Comparison of ENCODE assay signal across 15 cellular contexts in the genomic region with DNA sequence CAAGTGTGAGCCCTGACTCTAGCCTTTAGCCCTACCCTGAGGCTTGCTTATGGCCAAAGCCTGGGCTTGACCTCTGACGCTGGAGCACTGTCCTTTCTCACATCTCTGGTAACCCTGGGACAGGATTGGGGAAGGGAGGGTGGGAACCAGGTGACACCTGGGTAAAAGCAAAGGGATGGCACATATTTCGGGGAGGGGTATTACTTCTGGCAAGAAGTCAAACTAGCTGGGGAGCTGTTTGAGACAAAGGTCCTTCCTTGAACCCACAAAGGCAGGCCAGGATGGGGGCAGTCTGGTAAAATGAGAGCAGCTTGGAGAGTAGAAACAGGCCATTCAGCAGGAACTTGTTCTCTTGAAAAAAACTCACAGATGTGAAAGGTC. TPM values are rescaled to one million over a fixed set of nuclear protein-coding genes. Genes with fewer than 3 reads are reported as not detected.
A peak's percentile ranks its signal among the peaks of the same experiment; 100 is the strongest.
DNase-seq lines count a peak whose midpoint lies in the region; ATAC-seq and TF ChIP-seq lines count a peak whose summit lies in the region.
"Had no signal": no experiment of that assay in that cellular context is flagged by ENCODE, and none has a peak within 500 bp of the region (broad histone marks: within the 10 kb centered on the region; RNA-seq: fewer than 3 reads in every experiment).

No MANE protein-coding gene starts in this region.

- peaks cover 63% of the 10 kb centered on the region for H3K4me1 Mint-ChIP-seq in CD4-positive, alpha-beta T cell (ENCODE audit: low read depth)

- H3K27me3 ChIP-seq in CD4-positive, alpha-beta T cell (ENCODE audit: control insufficient read depth, insufficient read depth, low read length), result no peaks in the 10 kb centered on the region
- no peaks in the 10 kb centered on the region for H3K27me3 ChIP-seq in esophagus muscularis mucosa
- H3K27me3 ChIP-seq in rectal smooth muscle tissue (ENCODE audit: control insufficient read depth, insufficient read depth, low read length), result no peaks in the 10 kb centered on the region

- peak overlapping the region in 1 of 4 donors; percentile 84 for H3K4me3 ChIP-seq in esophagus muscularis mucosa
- no peak overlapping the region for H3K4me3 ChIP-seq in rectal smooth muscle tissue (ENCODE audit: low read length)

- no peak overlapping the region for H3K27ac ChIP-seq in CD4-positive, alpha-beta T cell (ENCODE audit: low read depth, low read length)
- H3K27ac ChIP-seq in RWPE1, result peak overlapping the region; percentile 93
- H3K27ac ChIP-seq in esophagus muscularis mucosa (replicated peaks in 1 of 4), result peak overlapping the region; percentile 94 to 97 (median 95)
- peak overlapping the region; percentile 62 for H3K27ac ChIP-seq in rectal smooth muscle tissue (ENCODE audit: low read depth, low read length)

- H3K9me3 ChIP-seq in CD4-positive, alpha-beta T cell (ENCODE audit: control insufficient read depth, low read length), result no peaks in the 10 kb centered on the region
- no peaks in the 10 kb centered on the region for H3K9me3 ChIP-seq in esophagus muscularis mucosa
- H3K9me3 ChIP-seq: Caco-2 had no signal

- H3K36me3 Mint-ChIP-seq in CD4-positive, alpha-beta T cell (ENCODE audit: low read depth), result peaks cover 31% of the 10 kb centered on the region

- WGBS in esophagus muscularis mucosa, result 83% methylated on average over 2 of the region's 2 CpGs

- no peak for TF ChIP-seq EP300 in esophagus muscularis mucosa (IDR thresholded peaks at IDR 0.05)

- H3K27me3 Mint-ChIP-seq in CD4-positive, alpha-beta T cell, result no peaks in the 10 kb centered on the region

- intact Hi-C loops in CD4-positive, alpha-beta T cell (cut with DNase I, micrococcal nuclease), result no loop called here
- intact Hi-C loops in esophagus muscularis mucosa (cut with DNase I), result no loop called here

- H3K4me1 ChIP-seq in esophagus muscularis mucosa (peaks cover 55 to 68% (median 61%) of the 10 kb centered on the region in 4 donors), rectal smooth muscle tissue (ENCODE audit: control insufficient read depth, insufficient read depth, low read length) (peaks cover 29% of the 10 kb centered on the region)
- H3K4me1 ChIP-seq: Caco-2 had no signal

- peak overlapping the region; percentile 90 for H3K4me3 Mint-ChIP-seq in CD4-positive, alpha-beta T cell

- ATAC-seq in CD4-positive, alpha-beta T cell (ENCODE audit: poor library complexity), result no peak
- ATAC-seq in HG03175 (IDR thresholded peaks at IDR 0.05; ENCODE audit: unreplicated experiment), result no peak
- no peak for ATAC-seq in GM19351 (IDR thresholded peaks at IDR 0.05; ENCODE audit: unreplicated experiment)
- no peak for ATAC-seq in HG03565 (IDR thresholded peaks at IDR 0.05; ENCODE audit: unreplicated experiment)

- H3K36me3 ChIP-seq in esophagus muscularis mucosa (peaks cover 7 to 33% (median 22%) of the 10 kb centered on the region in 4 donors), rectal smooth muscle tissue (ENCODE audit: control insufficient read depth, insufficient read depth, low read length) (no peaks in the 10 kb centered on the region)

- DNase-seq in CD4-positive, alpha-beta T cell, result no peak
- DNase-seq in RWPE1 (ENCODE audit: low spot score), result no peak
- no peak for DNase-seq in esophagus muscularis mucosa (ENCODE audit: extremely low spot score)
- DNase-seq in NCI-H69 (lab: John Stamatoyannopoulos, UW), result no peak
- DNase-seq: activated CD4-positive, CD25-positive, alpha-beta regulatory T cell; activated naive CD4-positive, alpha-beta T cell treated with anti-CD3 and anti-CD28 coated beads, Interleukin-2, amount 50 U/mL, for 16 hours; Caco-2; SIG-M5; stimulated activated CD4-positive, alpha-beta T cell treated with anti-CD3 and anti-CD28 coated beads, Interleukin-12 subunit alpha, Interleukin-12 subunit beta, amount 100 ng/mL, for 4 hours had no signal

- no peak for TF ChIP-seq POLR2A in esophagus muscularis mucosa (IDR thresholded peaks at IDR 0.05; ENCODE audit: low read depth)

- H3K9ac ChIP-seq in rectal smooth muscle tissue (ENCODE audit: low read length), result no peak overlapping the region

- CTCF ChIA-PET in CD4-positive, alpha-beta T cell (lab: Charles Lee), result no interaction called here
- CTCF ChIA-PET in RWPE1 (lab: Yijun Ruan, JAX), result interaction anchor here (0.6 kb wide), 1 partner anchor 54 kb away, joined by 4 read pairs; no protein-coding TSS in a partner anchor

- POLR2A ChIA-PET in CD4-positive, alpha-beta T cell (lab: Charles Lee), result interaction anchor here (1.5 to 7.5 kb wide), 2 partner anchors 10 to 81 kb away, joined by 3 to 163 read pairs; a partner anchor contains a TSS
- POLR2A ChIA-PET in RWPE1 (lab: Yijun Ruan, JAX; ENCODE audit: low non-redundant PET), result no interaction called here

- H3K27ac Mint-ChIP-seq in CD4-positive, alpha-beta T cell, result peak overlapping the region; percentile 90

- no peaks in the 10 kb centered on the region for H3K9me3 Mint-ChIP-seq in CD4-positive, alpha-beta T cell

- no peak for TF ChIP-seq CTCF in CD4-positive, alpha-beta T cell (IDR thresholded peaks at IDR 0.05)
- TF ChIP-seq CTCF in RWPE1 (conservative IDR thresholded peaks at IDR 0.05; ENCODE audit: low read depth) (no peak), esophagus muscularis mucosa (IDR thresholded peaks at IDR 0.05) (no peak)

RNA-seq across cellular contexts. Expression of a gene that starts 2.0 kb away (rescaled TPM):
- total RNA-seq in CD4-positive, alpha-beta T cell, result 1 to 10 TPM; 6.7 to 7.8 TPM
- 10 to 100 TPM; 19.5 to 27.0 (median 24.4) TPM for total RNA-seq in esophagus muscularis mucosa

RNA-seq across cellular contexts. Expression of a gene that starts 10.5 kb away (rescaled TPM):
- total RNA-seq in CD4-positive, alpha-beta T cell, result 10 to 100 TPM; 27.1 to 29.6 TPM
- 10 to 100 TPM; 27.7 to 37.0 (median 29.3) TPM for total RNA-seq in esophagus muscularis mucosa

RNA-seq across cellular contexts. Expression of a gene that starts 53.6 kb away (rescaled TPM):
- total RNA-seq in CD4-positive, alpha-beta T cell, result 10 to 100 TPM; 10.1 to 12.4 TPM
- 10 to 100 TPM; 64.4 to 88.0 (median 68.5) TPM for total RNA-seq in esophagus muscularis mucosa

RNA-seq across cellular contexts. Expression of a gene that starts 57.1 kb away (rescaled TPM):
- total RNA-seq in CD4-positive, alpha-beta T cell, result not detected
- not detected for total RNA-seq in esophagus muscularis mucosa
- total RNA-seq: Caco-2, dermis microvascular lymphatic vessel endothelial cell, glomerular endothelial cell had no signal

Comparison
In these comparisons a context has a peak if more than half of its experiments do, and no peak if none do; other contexts are left out.
1. RNA of a gene that starts 53.6 kb away (total RNA-seq): 64.4 to 88.0 TPM in esophagus muscularis mucosa; 10.1 to 12.4 TPM in CD4-positive, alpha-beta T cell; every median in the first group is over 4 times any median in the second.